Comparison of ENCODE assay signal across 8 cellular contexts in the genomic region with DNA sequence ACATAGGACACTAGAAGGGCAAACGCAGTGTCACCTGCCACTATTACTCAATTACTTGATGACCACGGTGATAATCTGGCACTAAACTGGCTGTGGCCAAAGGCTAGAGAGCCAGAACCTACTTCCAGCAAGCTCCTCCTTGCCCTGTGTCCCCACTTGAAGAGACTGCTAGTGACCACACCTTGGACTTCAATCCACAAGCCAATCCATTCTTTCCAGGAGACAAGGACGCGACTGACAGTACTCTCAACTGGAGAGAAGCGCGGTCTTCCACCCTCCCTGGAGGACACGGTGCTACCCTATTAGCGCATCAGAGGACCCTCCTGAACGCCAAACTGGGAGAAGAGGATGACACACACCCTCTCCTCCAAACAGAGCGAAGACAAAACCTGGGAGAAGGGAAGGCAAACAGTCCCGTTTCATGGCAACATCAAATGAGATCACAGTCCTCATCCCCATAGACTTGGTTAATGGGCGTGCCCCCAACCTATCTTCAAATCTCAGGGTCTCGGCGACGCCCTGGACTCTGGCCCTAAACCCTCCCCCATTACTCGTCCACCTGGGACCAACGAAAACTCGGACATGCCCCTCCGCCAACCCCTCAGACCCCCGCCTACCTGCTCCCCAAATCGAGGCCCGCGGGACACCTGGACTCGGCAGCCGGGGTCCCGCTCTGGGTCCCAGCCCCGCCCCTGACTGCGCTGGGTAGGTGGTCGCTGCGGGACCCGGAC. TPM values are rescaled to one million over a fixed set of nuclear protein-coding genes. Genes with fewer than 3 reads are reported as not detected.
DNase-seq lines count a peak whose midpoint lies in the region; ATAC-seq and TF ChIP-seq lines count a peak whose summit lies in the region.

No MANE protein-coding gene starts in this region.

- H3K4me1 ChIP-seq in endocrine pancreas (ENCODE audit: control insufficient read depth, insufficient read depth, low read length) = no peaks in the 10 kb centered on the region
- peaks cover 13 to 17% of the 10 kb centered on the region in 2 donors for H3K4me1 ChIP-seq in mucosa of rectum (ENCODE audit: control insufficient read depth in 2 of 2, insufficient read depth in 2 of 2, low read length in 2 of 2)
- H3K4me1 ChIP-seq in aorta (ENCODE audit: control insufficient read depth in 1 of 2, insufficient read depth in 2 of 2, low read length in 2 of 2) = no peaks in the 10 kb centered on the region

- intact Hi-C loops in aorta (cut with DNase I) = loop anchor here in 1 of 2 donors (2.0 to 10.0 kb wide), 3 partner anchors 84 to 702 kb away; no protein-coding TSS in a partner anchor

- H3K4me3 ChIP-seq in endocrine pancreas (ENCODE audit: control insufficient read depth, insufficient read depth, low read length) (peak overlapping the region; percentile 90), mucosa of rectum (ENCODE audit: low read length in 2 of 2) (peak overlapping the region; percentile 81 to 99), aorta (ENCODE audit: low read length in 2 of 2) (peak overlapping the region; percentile 83 to 86)

- H3K27me3 ChIP-seq in endocrine pancreas (ENCODE audit: control insufficient read depth, insufficient read depth, low read length) = no peaks in the 10 kb centered on the region
- H3K27me3 ChIP-seq in mucosa of rectum (ENCODE audit: control insufficient read depth in 2 of 2, insufficient read depth in 2 of 2, low read length in 2 of 2) = no peaks in the 10 kb centered on the region
- no peaks in the 10 kb centered on the region for H3K27me3 ChIP-seq in aorta (ENCODE audit: control insufficient read depth in 1 of 2, insufficient read depth in 2 of 2, low read length in 1 of 2)

- ATAC-seq in HG03103 (IDR thresholded peaks at IDR 0.05; ENCODE audit: low read depth, unreplicated experiment) (peak; percentile 12), aorta (ENCODE audit: low FRiP score) (peak; percentile 42)

- no peaks in the 10 kb centered on the region for H3K9me3 ChIP-seq in endocrine pancreas (ENCODE audit: control insufficient read depth, low read length)
- no peaks in the 10 kb centered on the region for H3K9me3 ChIP-seq in mucosa of rectum (ENCODE audit: control insufficient read depth in 2 of 2, low read length in 2 of 2)
- no peaks in the 10 kb centered on the region for H3K9me3 ChIP-seq in aorta (ENCODE audit: control insufficient read depth, low read length)

- 1% methylated on average over 31 of the region's 31 CpGs for WGBS in aorta, 2 donors

- H3K36me3 ChIP-seq in endocrine pancreas (ENCODE audit: control insufficient read depth, insufficient read depth, low read length) (no peaks in the 10 kb centered on the region), mucosa of rectum (ENCODE audit: control insufficient read depth in 2 of 2, insufficient read depth in 2 of 2, low read length in 2 of 2) (peaks cover 12 to 14% of the 10 kb centered on the region in 2 donors), aorta (ENCODE audit: control insufficient read depth in 1 of 2, insufficient read depth in 2 of 2, low read length in 1 of 2) (peaks cover 0 to 2% of the 10 kb centered on the region in 2 donors)

- H3K9ac ChIP-seq in endocrine pancreas (ENCODE audit: control insufficient read depth, insufficient read depth, low read length) = peak overlapping the region; percentile 43
- H3K9ac ChIP-seq in mucosa of rectum (ENCODE audit: low read depth in 1 of 2, low read length in 2 of 2) = peak overlapping the region; percentile 94 to 98

- H3K27ac ChIP-seq in mucosa of rectum (ENCODE audit: low read depth in 2 of 2, low read length in 2 of 2) (peak overlapping the region; percentile 92 to 98), aorta (ENCODE audit: low read depth in 1 of 2, low read length in 2 of 2) (peak overlapping the region in 1 of 2 donors; percentile 55)

- DNase-seq in NCI-H2227 (lab: John Stamatoyannopoulos, UW; ENCODE audit: unreplicated experiment) (peak; percentile 46), NCI-H2227 treated with DMSO at 0.1 percent for 48 hours (lab: John Stamatoyannopoulos, UW) (no peak), SK-N-DZ (ENCODE audit: low spot score) (peak; percentile 28), aorta (peak in 1 of 2 donors; percentile 55), GM10266 (ENCODE audit: extremely low spot score) (no peak)

- TF ChIP-seq CTCF in GM10266 (IDR thresholded peaks at IDR 0.05; ENCODE audit: control insufficient read depth, insufficient read depth, low read depth, missing control alignments) = no peak

RNA-seq across cellular contexts. Expression of a gene that starts 0.5 kb away (rescaled TPM):
- polyA plus RNA-seq in SK-N-DZ (2014; cell fraction: cytosol; rRNA removed) = 11.8 and 15.7 TPM in 2 replicates
- polyA plus RNA-seq in SK-N-DZ (2014; cell fraction: nucleus; rRNA removed) = 29.5 and 32.0 TPM in 2 replicates
- 10 to 100 TPM; 53.4 to 81.8 TPM for total RNA-seq in aorta
- 10 to 100 TPM; 12.5 to 85.0 TPM for polyA plus RNA-seq in aorta

RNA-seq across cellular contexts. Expression of a gene that starts 30.3 kb away (rescaled TPM):
- 26.9 TPM in 2 replicates for polyA plus RNA-seq in SK-N-DZ (2014; cell fraction: cytosol; rRNA removed)
- 9.1 and 12.6 TPM in 2 replicates for polyA plus RNA-seq in SK-N-DZ (2014; cell fraction: nucleus; rRNA removed)
- 1 to 10 TPM; 1.3 to 1.8 TPM for total RNA-seq in aorta
- polyA plus RNA-seq in aorta = 1 to 10 TPM in 1 of 2 donors, under 1 TPM in 1; 0.13 to 2.1 TPM

RNA-seq across cellular contexts. Expression of a gene that starts 44.6 kb away (rescaled TPM):
- polyA plus RNA-seq in SK-N-DZ (2014; cell fraction: cytosol; rRNA removed) = 255 and 282 TPM in 2 replicates
- polyA plus RNA-seq in SK-N-DZ (2014; cell fraction: nucleus; rRNA removed) = 125 and 144 TPM in 2 replicates
- 10 to 100 TPM; 39.2 to 40.3 TPM for total RNA-seq in aorta
- 10 to 100 TPM; 32.5 to 39.3 TPM for polyA plus RNA-seq in aorta

Comparison
In these comparisons a context has a peak if more than half of its experiments do, and no peak if none do; other contexts are left out.
1. DNase-seq: peak in NCI-H2227 (single experiment) and SK-N-DZ (single experiment); none in NCI-H2227 treated with DMSO at 0.1 percent for 48 hours (single experiment) and GM10266 (single experiment).
2. Peak in every context shown above with its lines, with median percentiles within 50 percentile points of each other: H3K4me3 ChIP-seq.